In the genomic region with DNA sequence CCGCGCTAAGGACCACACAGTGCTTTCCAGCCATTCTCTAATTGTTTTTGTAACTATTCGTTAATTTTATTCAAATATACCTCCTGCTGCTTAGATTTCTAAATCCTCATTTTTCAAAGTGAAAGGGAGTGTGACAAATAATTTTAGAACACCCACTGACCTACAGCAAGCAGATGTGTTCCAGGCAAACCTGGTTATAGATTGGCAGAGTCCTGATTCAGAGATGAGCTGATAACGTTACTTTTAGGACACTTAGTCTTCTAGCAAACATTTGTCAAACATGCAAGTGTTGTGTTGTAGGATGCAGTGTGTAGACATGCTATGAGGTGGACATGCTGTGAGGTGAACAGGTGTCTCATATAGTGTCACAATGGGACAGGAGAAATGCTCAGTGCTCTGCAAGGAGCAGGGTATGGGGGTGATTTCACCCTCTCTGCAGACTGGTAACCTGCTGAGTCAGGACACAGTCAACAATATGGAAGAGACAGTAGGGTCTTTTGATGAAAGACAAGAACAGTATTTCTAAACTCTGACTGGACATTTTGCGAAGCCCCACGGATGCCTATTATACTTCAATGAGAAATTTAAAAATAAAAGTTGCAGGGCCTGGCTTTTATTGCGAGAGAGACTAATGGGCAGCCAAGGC, we compare ENCODE assay signal across 1 cellular context.
TF ChIP-seq lines count a peak whose summit lies in the region.

No MANE protein-coding gene starts in this region.

TF ChIP-seq in K562, 482 proteins besides CTCF, POLR2A, EP300 and RAD21:
- TF ChIP-seq SNRNP70 (optimal IDR thresholded peaks at IDR 0.05; ENCODE audit: low read depth, low read length) (no peak), C11orf30 (IDR thresholded peaks at IDR 0.05; ENCODE audit: low read depth) (peak; percentile 64), MAFG (tag; conservative IDR thresholded peaks at IDR 0.05) (peak; percentile 63), ZNF316 (IDR thresholded peaks at IDR 0.05) (peak; percentile 65)
TF ChIP-seq in K562: peak in this region for 3.
